1 cellular context compared by ENCODE assay signal in the genomic region with DNA sequence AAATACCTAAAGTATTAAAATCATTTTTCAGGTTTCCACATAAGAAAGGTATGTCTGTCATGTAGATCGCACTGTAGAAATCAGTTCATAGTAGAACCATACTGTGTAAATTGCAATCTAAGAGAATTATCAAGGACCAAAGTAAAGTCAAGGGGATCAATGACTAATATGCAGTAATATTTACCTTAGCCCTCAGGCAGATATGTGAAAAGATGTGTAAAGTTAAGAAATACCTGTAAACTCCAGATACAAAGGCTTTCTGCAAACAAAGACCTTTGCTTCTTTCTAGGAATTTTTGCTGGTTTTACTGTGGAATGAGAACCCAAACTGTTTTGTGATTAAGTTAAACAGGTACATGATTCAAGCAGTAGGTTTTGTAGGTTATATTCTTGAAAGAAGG.
TF ChIP-seq lines count a peak whose summit lies in the region.

No MANE protein-coding gene starts in this region.

TF ChIP-seq in HepG2, 621 proteins besides CTCF, POLR2A, EP300 and RAD21 (continues in another document):
- no peak for TF ChIP-seq CAMTA2 (CRISPR knock-in tag; IDR thresholded peaks at IDR 0.05; ENCODE audit: borderline replicate concordance)
- no peak for TF ChIP-seq ZNF142 (CRISPR knock-in tag; IDR thresholded peaks at IDR 0.05)
- TF ChIP-seq ZNF607 (CRISPR knock-in tag; IDR thresholded peaks at IDR 0.05; ENCODE audit: borderline replicate concordance) = no peak
- no peak for TF ChIP-seq ZNF510 (CRISPR knock-in tag; IDR thresholded peaks at IDR 0.05; ENCODE audit: low read depth)
- peak; percentile 86; the same call in 1 of the 2 replicates for TF ChIP-seq HMG20A (CRISPR knock-in tag; IDR thresholded peaks at IDR 0.05; ENCODE audit: borderline replicate concordance)
- no peak for TF ChIP-seq KLF9 (CRISPR knock-in tag; IDR thresholded peaks at IDR 0.05; ENCODE audit: low read depth)
- TF ChIP-seq ZNF660 (CRISPR knock-in tag; IDR thresholded peaks at IDR 0.05; ENCODE audit: borderline replicate concordance, low read depth) = no peak
- TF ChIP-seq GATAD2A (CRISPR knock-in tag; IDR thresholded peaks at IDR 0.05) = peak; percentile 87
- no peak for TF ChIP-seq ZNF296 (CRISPR knock-in tag; conservative IDR thresholded peaks at IDR 0.05)
- no peak for TF ChIP-seq ZNF576 (CRISPR knock-in tag; IDR thresholded peaks at IDR 0.05)
- no peak for TF ChIP-seq NR2F1 (CRISPR knock-in tag; IDR thresholded peaks at IDR 0.05)
- TF ChIP-seq ZBTB42 (CRISPR knock-in tag; IDR thresholded peaks at IDR 0.05) = no peak
- TF ChIP-seq CREM (IDR thresholded peaks at IDR 0.05) = peak; percentile 34; the same call in 1 of the 2 replicates
- no peak for TF ChIP-seq CREM (CRISPR knock-in tag; IDR thresholded peaks at IDR 0.05)
- no peak for TF ChIP-seq CENPX (CRISPR knock-in tag; IDR thresholded peaks at IDR 0.05)
- no peak for TF ChIP-seq ZNF569 (CRISPR knock-in tag; IDR thresholded peaks at IDR 0.05; ENCODE audit: borderline replicate concordance)
- no peak for TF ChIP-seq ZNF354B (CRISPR knock-in tag; IDR thresholded peaks at IDR 0.05)
- no peak for TF ChIP-seq MEF2D (CRISPR knock-in tag; IDR thresholded peaks at IDR 0.05)
- no peak for TF ChIP-seq ZNF7 (CRISPR knock-in tag; IDR thresholded peaks at IDR 0.05)
- TF ChIP-seq KDM1A (CRISPR knock-in tag; IDR thresholded peaks at IDR 0.05) = peak; percentile 57; the same call in 1 of the 2 replicates
- TF ChIP-seq, protein P1, sequence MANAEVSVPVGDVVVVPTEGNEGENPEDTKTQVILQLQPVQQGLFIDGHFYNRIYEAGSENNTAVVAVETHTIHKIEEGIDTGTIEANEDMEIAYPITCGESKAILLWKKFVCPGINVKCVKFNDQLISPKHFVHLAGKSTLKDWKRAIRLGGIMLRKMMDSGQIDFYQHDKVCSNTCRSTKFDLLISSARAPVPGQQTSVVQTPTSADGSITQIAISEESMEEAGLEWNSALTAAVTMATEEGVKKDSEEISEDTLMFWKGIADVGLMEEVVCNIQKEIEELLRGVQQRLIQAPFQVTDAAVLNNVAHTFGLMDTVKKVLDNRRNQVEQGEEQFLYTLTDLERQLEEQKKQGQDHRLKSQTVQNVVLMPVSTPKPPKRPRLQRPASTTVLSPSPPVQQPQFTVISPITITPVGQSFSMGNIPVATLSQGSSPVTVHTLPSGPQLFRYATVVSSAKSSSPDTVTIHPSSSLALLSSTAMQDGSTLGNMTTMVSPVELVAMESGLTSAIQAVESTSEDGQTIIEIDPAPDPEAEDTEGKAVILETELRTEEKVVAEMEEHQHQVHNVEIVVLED (CRISPR knock-in tag; IDR thresholded peaks at IDR 0.05; ENCODE audit: borderline replicate concordance) = no peak
- TF ChIP-seq ZNF407 (CRISPR knock-in tag; IDR thresholded peaks at IDR 0.05; ENCODE audit: not compliant biosample characterization) = no peak
- TF ChIP-seq MATR3 (CRISPR knock-in tag; IDR thresholded peaks at IDR 0.05) = no peak
- no peak for TF ChIP-seq SMAD1 (CRISPR knock-in tag; IDR thresholded peaks at IDR 0.05; ENCODE audit: borderline replicate concordance, low read depth)
- TF ChIP-seq HOXA9 (CRISPR knock-in tag; IDR thresholded peaks at IDR 0.05; ENCODE audit: borderline replicate concordance) = no peak
- TF ChIP-seq ZNF83 (CRISPR knock-in tag; IDR thresholded peaks at IDR 0.05; ENCODE audit: borderline replicate concordance) = no peak
- no peak for TF ChIP-seq ATAD3A (CRISPR knock-in tag; IDR thresholded peaks at IDR 0.05)
- no peak for TF ChIP-seq BATF2 (CRISPR knock-in tag; IDR thresholded peaks at IDR 0.05)
- TF ChIP-seq ZNF282 (IDR thresholded peaks at IDR 0.05; ENCODE audit: partially characterized antibody) = no peak
- TF ChIP-seq ZBTB37 (CRISPR knock-in tag; IDR thresholded peaks at IDR 0.05) = no peak
- TF ChIP-seq MTERF4 (CRISPR knock-in tag; IDR thresholded peaks at IDR 0.05) = no peak
- TF ChIP-seq NBN (conservative IDR thresholded peaks at IDR 0.05) = no peak
- TF ChIP-seq BCL6 (CRISPR knock-in tag; IDR thresholded peaks at IDR 0.05) = peak; percentile 100
- peak; percentile 97 for TF ChIP-seq HHEX (CRISPR knock-in tag; IDR thresholded peaks at IDR 0.05)
- no peak for TF ChIP-seq HOXD1 (CRISPR knock-in tag; IDR thresholded peaks at IDR 0.05)
- TF ChIP-seq ZSCAN12 (CRISPR knock-in tag; IDR thresholded peaks at IDR 0.05) = no peak
- TF ChIP-seq ZNF382 (CRISPR knock-in tag; IDR thresholded peaks at IDR 0.05; ENCODE audit: borderline replicate concordance) = no peak
- no peak for TF ChIP-seq XRCC5 (optimal IDR thresholded peaks at IDR 0.05; ENCODE audit: low read length)
- TF ChIP-seq NCOA2 (CRISPR knock-in tag; IDR thresholded peaks at IDR 0.05) = peak; percentile 57; the same call in 1 of the 2 replicates
- no peak for TF ChIP-seq ZNF18 (CRISPR knock-in tag; IDR thresholded peaks at IDR 0.05; ENCODE audit: insufficient replicate concordance)
- peak; percentile 58; the same call in 1 of the 2 replicates for TF ChIP-seq SMAD3 (CRISPR knock-in tag; IDR thresholded peaks at IDR 0.05)
